ENCODE assay signal across 33 cellular contexts in the genomic region with DNA sequence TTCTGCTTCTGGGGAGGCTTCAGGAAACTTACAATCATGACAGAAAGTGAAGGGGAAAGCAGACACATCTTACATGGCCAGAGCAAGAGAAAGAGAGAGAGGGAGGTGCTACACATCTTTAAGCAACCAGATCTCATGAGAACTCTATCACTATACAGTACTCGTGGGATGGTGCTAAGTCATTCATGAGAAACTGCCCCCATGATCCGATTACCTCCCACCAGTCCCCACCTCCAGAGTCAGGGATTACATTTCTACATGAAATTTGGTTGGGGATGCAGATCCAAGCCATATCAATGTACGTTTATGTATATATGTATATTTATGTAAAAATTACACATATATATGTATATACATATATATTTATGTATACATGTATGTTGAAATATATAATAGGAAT.
"Had no signal": no experiment of that assay in that cellular context is flagged by ENCODE, and none has a peak within 500 bp of the region (broad histone marks: within the 10 kb centered on the region; RNA-seq: fewer than 3 reads in every experiment).

No MANE protein-coding gene starts in this region.

- H3K9me3 Mint-ChIP-seq: activated CD4-positive, alpha-beta T cell treated with anti-CD3 and anti-CD28 coated beads, Interleukin-2, amount 10 ng/mL, durations not matched to agents 7 days and 5 days; activated T-cell treated with anti-CD3 and anti-CD28 coated beads, Interleukin-2, amount 50 U/mL, for 24 hours; activated T-helper 2 cell treated with anti-CD3 and anti-CD28 coated beads, Interferon-gamma antibody, Interleukin-2, Interleukin-4, amounts not matched to agents 10 μg/mL and 5 μg/mL and 100 μg/mL, durations not matched to agents 14 hours and 24 hours and 36 hours; T-helper 1 cell treated with Interleukin-12 subunit alpha and Interleukin-12 subunit beta and Interleukin-4 antibody, amounts not matched to agents 30 μg/mL and 1 μg/mL, for 36 hours; T-helper 2 cell treated with Interferon-gamma antibody and Interleukin-4, amounts not matched to agents 5 μg/mL and 100 μg/mL, for 36 hours had no signal

- ATAC-seq: activated CD4-positive, alpha-beta T cell treated with anti-CD3 and anti-CD28 coated beads for 36 hours; activated CD4-positive, CD25-positive, alpha-beta regulatory T cell treated with anti-CD3 and anti-CD28 coated beads, Interleukin-2, amount 50 U/mL, for 24 hours; activated CD8-positive, alpha-beta T cell treated with anti-CD3 and anti-CD28 coated beads, Interleukin-2, amount 10 ng/mL, durations not matched to agents 7 days and 5 days; body of pancreas; WTC11 had no signal

- H3K27ac Mint-ChIP-seq: activated CD4-positive, alpha-beta T cell treated with anti-CD3 and anti-CD28 coated beads for 36 hours; activated CD4-positive, alpha-beta T cell treated with anti-CD3 and anti-CD28 coated beads, Interleukin-2, amount 10 ng/mL, durations not matched to agents 7 days and 5 days; activated CD8-positive, alpha-beta T cell treated with anti-CD3 and anti-CD28 coated beads, Interleukin-2, amount 10 ng/mL, durations not matched to agents 7 days and 5 days; activated naive CD4-positive, alpha-beta T cell treated with anti-CD3 and anti-CD28 coated beads, Interleukin-2, amount 50 U/mL, for 24 hours; activated naive CD8-positive, alpha-beta T cell treated with anti-CD3 and anti-CD28 coated beads, Interleukin-2, amount 10 ng/mL, durations not matched to agents 7 days and 5 days; activated T-cell treated with anti-CD3 and anti-CD28 coated beads, Interleukin-2, amount 50 U/mL, for 24 hours; activated T-helper 2 cell treated with anti-CD3 and anti-CD28 coated beads, Interferon-gamma antibody, Interleukin-2, Interleukin-4, amounts not matched to agents 10 μg/mL and 5 μg/mL and 100 μg/mL, durations not matched to agents 14 hours and 24 hours and 36 hours; T-helper 1 cell treated with Interleukin-12 subunit alpha and Interleukin-12 subunit beta and Interleukin-4 antibody, amounts not matched to agents 30 μg/mL and 1 μg/mL, for 36 hours; T-helper 2 cell treated with Interferon-gamma antibody and Interleukin-4, amounts not matched to agents 5 μg/mL and 100 μg/mL, for 36 hours; WTC11 had no signal

- H3K27ac ChIP-seq: ascending aorta, body of pancreas, breast epithelium, SJCRH30 had no signal

- H3K4me1 ChIP-seq: ascending aorta, breast epithelium had no signal

- H3K4me1 Mint-ChIP-seq: activated CD4-positive, alpha-beta T cell treated with anti-CD3 and anti-CD28 coated beads for 36 hours; activated CD4-positive, alpha-beta T cell treated with anti-CD3 and anti-CD28 coated beads, Interleukin-2, amount 10 ng/mL, durations not matched to agents 7 days and 5 days; activated naive CD4-positive, alpha-beta T cell treated with anti-CD3 and anti-CD28 coated beads, Interleukin-2, amount 50 U/mL, for 24 hours; activated naive CD8-positive, alpha-beta T cell treated with anti-CD3 and anti-CD28 coated beads, Interleukin-2, amount 10 ng/mL, durations not matched to agents 7 days and 5 days had no signal

- H3K4me3 Mint-ChIP-seq: activated CD4-positive, alpha-beta T cell treated with anti-CD3 and anti-CD28 coated beads for 36 hours; activated CD4-positive, alpha-beta T cell treated with anti-CD3 and anti-CD28 coated beads, Interleukin-2, amount 10 ng/mL, durations not matched to agents 7 days and 5 days; activated CD8-positive, alpha-beta T cell treated with anti-CD3 and anti-CD28 coated beads, Interleukin-2, amount 10 ng/mL, durations not matched to agents 7 days and 5 days; activated naive CD4-positive, alpha-beta T cell treated with anti-CD3 and anti-CD28 coated beads, Interleukin-2, amount 50 U/mL, for 24 hours; activated naive CD8-positive, alpha-beta T cell treated with anti-CD3 and anti-CD28 coated beads, Interleukin-2, amount 10 ng/mL, durations not matched to agents 7 days and 5 days; activated T-cell treated with anti-CD3 and anti-CD28 coated beads, Interleukin-2, amount 50 U/mL, for 24 hours; T-helper 1 cell treated with Interleukin-12 subunit alpha and Interleukin-12 subunit beta and Interleukin-4 antibody, amounts not matched to agents 30 μg/mL and 1 μg/mL, for 36 hours; T-helper 2 cell treated with Interferon-gamma antibody and Interleukin-4, amounts not matched to agents 5 μg/mL and 100 μg/mL, for 36 hours; WTC11 had no signal

- H3K27me3 ChIP-seq: ascending aorta, body of pancreas, breast epithelium, SJCRH30 had no signal

- H2AFZ ChIP-seq: PC-9 had no signal

- H3K9me3 ChIP-seq: SJCRH30, SK-N-SH had no signal

- H3K9ac ChIP-seq: SK-N-SH had no signal

- H3K4me3 ChIP-seq: ascending aorta, body of pancreas, breast epithelium, PC-9, SJCRH30 had no signal

- DNase-seq: activated CD4-positive, alpha-beta T cell treated with anti-CD3 and anti-CD28 coated beads for 36 hours; activated CD4-positive, alpha-beta T cell treated with anti-CD3 and anti-CD28 coated beads, Interleukin-2, amount 10 ng/mL, durations not matched to agents 7 days and 5 days; activated CD4-positive, alpha-beta T cell treated with anti-CD3 and anti-CD28 coated beads, Interleukin-2, amount 50 U/mL, for 48 hours; activated CD8-positive, alpha-beta T cell treated with anti-CD3 and anti-CD28 coated beads, Interleukin-2, amount 10 ng/mL, durations not matched to agents 7 days and 5 days; activated gamma-delta T cell; activated naive CD4-positive, alpha-beta T cell treated with Interleukin-2 at 50 U/mL for 16 hours; activated naive CD8-positive, alpha-beta T cell treated with anti-CD3 and anti-CD28 coated beads, Interleukin-2, amount 10 ng/mL, durations not matched to agents 7 days and 5 days; activated T-cell treated with anti-CD3 and anti-CD28 coated beads, Interleukin-2, amount 50 U/mL, for 24 hours; amygdala; body of pancreas; NCI-H1105; NCI-H1417 treated with DMSO at 0.1 percent for 48 hours; NCI-H187 treated with DMSO at 0.1 percent for 48 hours; NCI-H2081; NCI-H2171 treated with DMSO at 0.1 percent for 48 hours; NCI-H2227 treated with DMSO at 0.1 percent for 48 hours; NCI-H446; NCI-H510A treated with DMSO at 0.1 percent for 48 hours; NCI-H526 treated with DMSO at 0.1 percent for 48 hours; NCI-H774; NK-92 treated with Interleukin-12 subunit alpha and Interleukin-12 subunit beta, amount 100 ng/mL, for 24 hours; SHP77; SJCRH30; SK-N-SH had no signal

- H3K36me3 Mint-ChIP-seq: activated naive CD4-positive, alpha-beta T cell treated with anti-CD3 and anti-CD28 coated beads, Interleukin-2, amount 50 U/mL, for 24 hours; activated naive CD8-positive, alpha-beta T cell treated with anti-CD3 and anti-CD28 coated beads, Interleukin-2, amount 10 ng/mL, durations not matched to agents 7 days and 5 days had no signal

- H3K36me3 ChIP-seq: ascending aorta, breast epithelium, SJCRH30 had no signal
